Comparison of ENCODE assay signal across 9 cellular contexts in the genomic region with DNA sequence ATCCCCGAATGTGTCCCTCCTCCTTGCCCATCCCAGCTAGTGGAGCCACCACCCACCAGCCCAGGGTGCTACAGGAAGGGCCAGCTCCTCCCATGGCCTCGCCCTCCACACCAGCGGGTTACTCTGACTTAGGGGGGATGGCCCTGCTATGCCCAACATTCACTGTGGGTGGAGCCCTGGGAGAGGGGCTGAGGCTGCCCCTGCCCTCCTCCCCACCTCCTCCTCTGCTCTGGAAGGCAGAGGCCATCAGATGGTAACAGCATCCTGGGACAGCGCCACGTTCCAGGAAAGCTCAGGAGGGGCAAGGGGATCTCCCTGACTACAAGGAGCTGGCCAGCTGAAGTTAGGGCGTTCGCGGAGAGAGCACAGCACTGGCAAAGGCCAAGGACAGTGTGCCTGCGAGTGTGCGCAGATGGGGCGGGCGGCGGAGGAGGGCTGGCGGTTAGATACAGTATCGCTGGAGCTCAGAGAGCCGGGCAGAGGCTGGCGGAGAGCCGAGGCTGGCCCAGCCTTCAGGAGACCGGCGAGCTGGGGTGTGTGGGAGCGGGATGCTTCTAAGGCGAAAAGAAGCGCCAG. TPM values are rescaled to one million over a fixed set of nuclear protein-coding genes. Genes with fewer than 3 reads are reported as not detected.
A peak's percentile ranks its signal among the peaks of the same experiment; 100 is the strongest.
DNase-seq lines count a peak whose midpoint lies in the region; ATAC-seq and TF ChIP-seq lines count a peak whose summit lies in the region.
"Had no signal": no experiment of that assay in that cellular context is flagged by ENCODE, and none has a peak within 500 bp of the region (broad histone marks: within the 10 kb centered on the region; RNA-seq: fewer than 3 reads in every experiment).

No MANE protein-coding gene starts in this region.

- no peak for DNase-seq in breast epithelium (ENCODE audit: low spot score in 2 of 2)
- DNase-seq in MCF 10A (ENCODE audit: unreplicated experiment), result no peak
- no peak for DNase-seq in activated T-cell treated with anti-CD3 and anti-CD28 coated beads, Interleukin-2, amount 50 U/mL, for 4 hours
- DNase-seq in immature natural killer cell, result peak in 1 of 3 donors; percentile 35
- peak; percentile 10 to 38 for DNase-seq in tibial artery
- DNase-seq in kidney glomerular epithelial cell (lab: John Stamatoyannopoulos, UW), result no peak
- DNase-seq in NCI-H187 treated with DMSO at 0.1 percent for 48 hours (lab: John Stamatoyannopoulos, UW), result no peak

- H3K4me3 ChIP-seq in breast epithelium (peak overlapping the region in 2 of 3 donors; percentile 55 to 75), tibial artery (peak overlapping the region in 1 of 2 donors; percentile 57)

- POLR2A ChIA-PET in MCF 10A (lab: Yijun Ruan, JAX), result no interaction called here

- H3K27me3 Mint-ChIP-seq in MCF 10A (ENCODE audit: insufficient read depth, unreplicated experiment), result no peaks in the 10 kb centered on the region
- peaks cover 31% of the 10 kb centered on the region for H3K27me3 Mint-ChIP-seq in activated T-cell treated with anti-CD3 and anti-CD28 coated beads, Interleukin-2, amount 50 U/mL, for 4 hours (ENCODE audit: low read depth)
- peaks cover 4 to 14% (median 10%) of the 10 kb centered on the region in 3 donors for H3K27me3 Mint-ChIP-seq in immature natural killer cell (ENCODE audit: low read depth in 3 of 3)

- peaks cover 5 to 12% of the 10 kb centered on the region in 2 donors for H3K9me3 ChIP-seq in breast epithelium
- H3K9me3 ChIP-seq in tibial artery, result peaks cover 0 to 13% (median 9%) of the 10 kb centered on the region in 3 donors

- no peaks in the 10 kb centered on the region for H3K4me1 Mint-ChIP-seq in MCF 10A (ENCODE audit: insufficient read depth, unreplicated experiment)
- H3K4me1 Mint-ChIP-seq in activated T-cell treated with anti-CD3 and anti-CD28 coated beads, Interleukin-2, amount 50 U/mL, for 4 hours (ENCODE audit: low read depth), result peaks cover 33% of the 10 kb centered on the region
- H3K4me1 Mint-ChIP-seq in immature natural killer cell, result peaks cover 36 to 39% of the 10 kb centered on the region in 2 donors

- H3K4me1 ChIP-seq in breast epithelium (peaks cover 0 to 4% of the 10 kb centered on the region in 2 donors), tibial artery (peaks cover 0 to 24% (median 19%) of the 10 kb centered on the region in 4 donors)

- no peak for TF ChIP-seq POLR2A in breast epithelium (IDR thresholded peaks at IDR 0.05)

- TF ChIP-seq CTCF in breast epithelium (IDR thresholded peaks at IDR 0.05) (peak in 1 of 3 donors; percentile 6), MCF 10A (IDR thresholded peaks at IDR 0.05; ENCODE audit: unreplicated experiment) (no peak), tibial artery (IDR thresholded peaks at IDR 0.05) (no peak)

- intact Hi-C loops in breast epithelium (cut with DNase I; ENCODE audit: low total_unique reads) (no loop called here), MCF 10A (cut with micrococcal nuclease) (no loop called here), tibial artery (cut with DNase I; ENCODE audit: low total_unique reads) (no loop called here)

- ATAC-seq in activated T-cell treated with anti-CD3 and anti-CD28 coated beads, Interleukin-2, amount 50 U/mL, for 4 hours, result peak; percentile 21 to 22
- no peak for ATAC-seq in HG03139 (IDR thresholded peaks at IDR 0.05; ENCODE audit: unreplicated experiment)

- no TSS peak for BruUV-seq in MCF 10A (replicated peaks; lab: Mats Ljungman, UMichigan)

- H3K9me3 Mint-ChIP-seq in MCF 10A (ENCODE audit: unreplicated experiment) (peaks cover 23% of the 10 kb centered on the region), immature natural killer cell (peaks cover 0 to 4% (median 0%) of the 10 kb centered on the region in 6 donors)
- H3K9me3 Mint-ChIP-seq in activated T-cell treated with anti-CD3 and anti-CD28 coated beads, Interleukin-2, amount 50 U/mL, for 4 hours, result peaks cover 8% of the 10 kb centered on the region

- H3K27ac ChIP-seq in breast epithelium (no peak overlapping the region), tibial artery (no peak overlapping the region)

- CTCF ChIA-PET in MCF 10A (lab: Yijun Ruan, JAX), result no interaction called here

- H3K27me3 ChIP-seq in breast epithelium (peaks cover 7 to 61% of the 10 kb centered on the region in 2 donors), tibial artery (peaks cover 0 to 74% of the 10 kb centered on the region in 2 donors)

- no peak overlapping the region for H3K27ac Mint-ChIP-seq in MCF 10A (ENCODE audit: low read depth, unreplicated experiment)
- peak overlapping the region; percentile 70 to 96 (median 92) for H3K27ac Mint-ChIP-seq in immature natural killer cell

- no peaks in the 10 kb centered on the region for H3K36me3 ChIP-seq in breast epithelium
- H3K36me3 ChIP-seq in tibial artery, result no peaks in the 10 kb centered on the region

- H3K4me3 Mint-ChIP-seq in MCF 10A (ENCODE audit: unreplicated experiment) (no peak overlapping the region), immature natural killer cell (peak overlapping the region; percentile 69 to 88 (median 76))
- H3K4me3 Mint-ChIP-seq in activated T-cell treated with anti-CD3 and anti-CD28 coated beads, Interleukin-2, amount 50 U/mL, for 4 hours, result peak overlapping the region; percentile 81

- H3K36me3 Mint-ChIP-seq in MCF 10A (ENCODE audit: insufficient read depth, unreplicated experiment) (peaks cover 5% of the 10 kb centered on the region), immature natural killer cell (peaks cover 0 to 2% (median under 1%) of the 10 kb centered on the region in 3 donors)
- peaks cover 2% of the 10 kb centered on the region for H3K36me3 Mint-ChIP-seq in activated T-cell treated with anti-CD3 and anti-CD28 coated beads, Interleukin-2, amount 50 U/mL, for 4 hours (ENCODE audit: insufficient read depth)

RNA-seq across cellular contexts. Expression of a gene that starts 1.5 kb away (rescaled TPM):
- total RNA-seq in breast epithelium (under 1 TPM; 0.66 to 0.88 (median 0.80) TPM), MCF 10A (2022) (not detected in 2 replicates)
- 1 to 10 TPM; 1.1 to 3.7 (median 3.3) TPM for total RNA-seq in activated T-cell treated with anti-CD3 and anti-CD28 coated beads, Interleukin-2, amount 50 U/mL, for 4 hours
- polyA plus RNA-seq in immature natural killer cell, result 1 to 10 TPM; 1.2 to 7.9 (median 6.5) TPM
- total RNA-seq: endothelial cell of umbilical vein had no signal
- polyA plus RNA-seq: endothelial cell of umbilical vein had no signal

Comparison
In these comparisons a context has a peak if more than half of its experiments do, and no peak if none do; other contexts are left out.
1. DNase-seq: peak in tibial artery (2 of 2); none in breast epithelium (0 of 2), MCF 10A (single experiment), activated T-cell treated with anti-CD3 and anti-CD28 coated beads, Interleukin-2, amount 50 U/mL, for 4 hours (single experiment), kidney glomerular epithelial cell (single experiment) and NCI-H187 treated with DMSO at 0.1 percent for 48 hours (single experiment).